1 cellular context compared by ENCODE assay signal in the genomic region with DNA sequence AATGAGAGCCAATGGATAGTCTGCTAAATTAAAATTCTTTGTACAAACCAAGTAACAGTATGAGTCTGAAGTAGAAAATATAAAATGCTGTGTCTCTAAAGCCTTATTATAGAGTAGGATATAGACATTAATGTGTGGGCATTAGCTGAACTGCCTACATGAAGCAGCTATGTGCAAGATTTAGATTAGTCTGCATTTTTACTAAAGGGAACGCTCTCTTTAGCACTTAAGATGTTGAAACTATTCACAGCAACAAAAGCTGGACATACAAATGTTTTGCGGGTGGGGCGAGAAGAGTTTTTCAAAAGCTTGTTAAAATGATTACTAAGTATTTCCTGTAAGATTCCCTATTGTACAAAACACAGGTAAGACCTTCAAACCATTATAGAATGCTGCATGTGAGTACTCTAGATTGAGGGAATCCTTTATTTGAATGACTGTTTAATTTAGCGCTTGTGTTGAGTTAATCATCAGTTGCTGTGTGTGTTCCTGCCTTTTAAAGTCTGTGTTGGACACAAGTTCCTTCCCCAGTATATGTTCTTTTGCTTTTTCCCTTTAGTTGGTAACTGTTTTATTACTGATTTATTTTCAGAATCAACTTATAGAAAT.
TF ChIP-seq lines count a peak whose summit lies in the region.

No MANE protein-coding gene starts in this region.

TF ChIP-seq in HepG2, 621 proteins besides CTCF, POLR2A, EP300 and RAD21 (continued from another document):
- TF ChIP-seq PLSCR1 (CRISPR knock-in tag; IDR thresholded peaks at IDR 0.05; ENCODE audit: borderline replicate concordance): no peak
- no peak for TF ChIP-seq ZHX2 (IDR thresholded peaks at IDR 0.05; ENCODE audit: low read depth)
- TF ChIP-seq ZHX2 (CRISPR knock-in tag; IDR thresholded peaks at IDR 0.05; ENCODE audit: borderline replicate concordance): no peak
- TF ChIP-seq, protein P1, sequence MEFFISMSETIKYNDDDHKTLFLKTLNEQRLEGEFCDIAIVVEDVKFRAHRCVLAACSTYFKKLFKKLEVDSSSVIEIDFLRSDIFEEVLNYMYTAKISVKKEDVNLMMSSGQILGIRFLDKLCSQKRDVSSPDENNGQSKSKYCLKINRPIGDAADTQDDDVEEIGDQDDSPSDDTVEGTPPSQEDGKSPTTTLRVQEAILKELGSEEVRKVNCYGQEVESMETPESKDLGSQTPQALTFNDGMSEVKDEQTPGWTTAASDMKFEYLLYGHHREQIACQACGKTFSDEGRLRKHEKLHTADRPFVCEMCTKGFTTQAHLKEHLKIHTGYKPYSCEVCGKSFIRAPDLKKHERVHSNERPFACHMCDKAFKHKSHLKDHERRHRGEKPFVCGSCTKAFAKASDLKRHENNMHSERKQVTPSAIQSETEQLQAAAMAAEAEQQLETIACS (CRISPR knock-in tag; IDR thresholded peaks at IDR 0.05): no peak
- TF ChIP-seq ZSCAN20 (CRISPR knock-in tag; IDR thresholded peaks at IDR 0.05; ENCODE audit: borderline replicate concordance): no peak
- TF ChIP-seq, protein P2, sequence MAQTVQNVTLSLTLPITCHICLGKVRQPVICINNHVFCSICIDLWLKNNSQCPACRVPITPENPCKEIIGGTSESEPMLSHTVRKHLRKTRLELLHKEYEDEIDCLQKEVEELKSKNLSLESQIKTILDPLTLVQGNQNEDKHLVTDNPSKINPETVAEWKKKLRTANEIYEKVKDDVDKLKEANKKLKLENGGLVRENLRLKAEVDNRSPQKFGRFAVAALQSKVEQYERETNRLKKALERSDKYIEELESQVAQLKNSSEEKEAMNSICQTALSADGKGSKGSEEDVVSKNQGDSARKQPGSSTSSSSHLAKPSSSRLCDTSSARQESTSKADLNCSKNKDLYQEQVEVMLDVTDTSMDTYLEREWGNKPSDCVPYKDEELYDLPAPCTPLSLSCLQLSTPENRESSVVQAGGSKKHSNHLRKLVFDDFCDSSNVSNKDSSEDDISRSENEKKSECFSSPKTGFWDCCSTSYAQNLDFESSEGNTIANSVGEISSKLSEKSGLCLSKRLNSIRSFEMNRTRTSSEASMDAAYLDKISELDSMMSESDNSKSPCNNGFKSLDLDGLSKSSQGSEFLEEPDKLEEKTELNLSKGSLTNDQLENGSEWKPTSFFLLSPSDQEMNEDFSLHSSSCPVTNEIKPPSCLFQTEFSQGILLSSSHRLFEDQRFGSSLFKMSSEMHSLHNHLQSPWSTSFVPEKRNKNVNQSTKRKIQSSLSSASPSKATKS (CRISPR knock-in tag; IDR thresholded peaks at IDR 0.05): no peak
- TF ChIP-seq ZNF225 (CRISPR knock-in tag; IDR thresholded peaks at IDR 0.05): no peak
- TF ChIP-seq MATR3 (CRISPR knock-in tag; IDR thresholded peaks at IDR 0.05): no peak
- TF ChIP-seq, protein P3, sequence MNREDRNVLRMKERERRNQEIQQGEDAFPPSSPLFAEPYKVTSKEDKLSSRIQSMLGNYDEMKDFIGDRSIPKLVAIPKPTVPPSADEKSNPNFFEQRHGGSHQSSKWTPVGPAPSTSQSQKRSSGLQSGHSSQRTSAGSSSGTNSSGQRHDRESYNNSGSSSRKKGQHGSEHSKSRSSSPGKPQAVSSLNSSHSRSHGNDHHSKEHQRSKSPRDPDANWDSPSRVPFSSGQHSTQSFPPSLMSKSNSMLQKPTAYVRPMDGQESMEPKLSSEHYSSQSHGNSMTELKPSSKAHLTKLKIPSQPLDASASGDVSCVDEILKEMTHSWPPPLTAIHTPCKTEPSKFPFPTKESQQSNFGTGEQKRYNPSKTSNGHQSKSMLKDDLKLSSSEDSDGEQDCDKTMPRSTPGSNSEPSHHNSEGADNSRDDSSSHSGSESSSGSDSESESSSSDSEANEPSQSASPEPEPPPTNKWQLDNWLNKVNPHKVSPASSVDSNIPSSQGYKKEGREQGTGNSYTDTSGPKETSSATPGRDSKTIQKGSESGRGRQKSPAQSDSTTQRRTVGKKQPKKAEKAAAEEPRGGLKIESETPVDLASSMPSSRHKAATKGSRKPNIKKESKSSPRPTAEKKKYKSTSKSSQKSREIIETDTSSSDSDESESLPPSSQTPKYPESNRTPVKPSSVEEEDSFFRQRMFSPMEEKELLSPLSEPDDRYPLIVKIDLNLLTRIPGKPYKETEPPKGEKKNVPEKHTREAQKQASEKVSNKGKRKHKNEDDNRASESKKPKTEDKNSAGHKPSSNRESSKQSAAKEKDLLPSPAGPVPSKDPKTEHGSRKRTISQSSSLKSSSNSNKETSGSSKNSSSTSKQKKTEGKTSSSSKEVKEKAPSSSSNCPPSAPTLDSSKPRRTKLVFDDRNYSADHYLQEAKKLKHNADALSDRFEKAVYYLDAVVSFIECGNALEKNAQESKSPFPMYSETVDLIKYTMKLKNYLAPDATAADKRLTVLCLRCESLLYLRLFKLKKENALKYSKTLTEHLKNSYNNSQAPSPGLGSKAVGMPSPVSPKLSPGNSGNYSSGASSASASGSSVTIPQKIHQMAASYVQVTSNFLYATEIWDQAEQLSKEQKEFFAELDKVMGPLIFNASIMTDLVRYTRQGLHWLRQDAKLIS (CRISPR knock-in tag; IDR thresholded peaks at IDR 0.05): no peak
- TF ChIP-seq YY1 (IDR thresholded peaks at IDR 0.05; ENCODE audit: insufficient read depth, insufficient replicate concordance, low read depth, low read length): no peak
- no peak for TF ChIP-seq ZFP82 (CRISPR knock-in tag; IDR thresholded peaks at IDR 0.05; ENCODE audit: borderline replicate concordance)
- no peak for TF ChIP-seq ZNF33B (CRISPR knock-in tag; IDR thresholded peaks at IDR 0.05)
- TF ChIP-seq ATRX (CRISPR knock-in tag; IDR thresholded peaks at IDR 0.05; ENCODE audit: borderline replicate concordance): no peak
- TF ChIP-seq CENPBD1 (CRISPR knock-in tag; IDR thresholded peaks at IDR 0.05; ENCODE audit: borderline replicate concordance, low read depth): no peak
- no peak for TF ChIP-seq NRL (CRISPR knock-in tag; IDR thresholded peaks at IDR 0.05; ENCODE audit: borderline replicate concordance)
- TF ChIP-seq MED8 (CRISPR knock-in tag; IDR thresholded peaks at IDR 0.05; ENCODE audit: insufficient replicate concordance): no peak
- TF ChIP-seq KDM6A (CRISPR knock-in tag; IDR thresholded peaks at IDR 0.05; ENCODE audit: low read depth): no peak
- no peak for TF ChIP-seq ETV6 (CRISPR knock-in tag; conservative IDR thresholded peaks at IDR 0.05)
- TF ChIP-seq, protein P4, sequence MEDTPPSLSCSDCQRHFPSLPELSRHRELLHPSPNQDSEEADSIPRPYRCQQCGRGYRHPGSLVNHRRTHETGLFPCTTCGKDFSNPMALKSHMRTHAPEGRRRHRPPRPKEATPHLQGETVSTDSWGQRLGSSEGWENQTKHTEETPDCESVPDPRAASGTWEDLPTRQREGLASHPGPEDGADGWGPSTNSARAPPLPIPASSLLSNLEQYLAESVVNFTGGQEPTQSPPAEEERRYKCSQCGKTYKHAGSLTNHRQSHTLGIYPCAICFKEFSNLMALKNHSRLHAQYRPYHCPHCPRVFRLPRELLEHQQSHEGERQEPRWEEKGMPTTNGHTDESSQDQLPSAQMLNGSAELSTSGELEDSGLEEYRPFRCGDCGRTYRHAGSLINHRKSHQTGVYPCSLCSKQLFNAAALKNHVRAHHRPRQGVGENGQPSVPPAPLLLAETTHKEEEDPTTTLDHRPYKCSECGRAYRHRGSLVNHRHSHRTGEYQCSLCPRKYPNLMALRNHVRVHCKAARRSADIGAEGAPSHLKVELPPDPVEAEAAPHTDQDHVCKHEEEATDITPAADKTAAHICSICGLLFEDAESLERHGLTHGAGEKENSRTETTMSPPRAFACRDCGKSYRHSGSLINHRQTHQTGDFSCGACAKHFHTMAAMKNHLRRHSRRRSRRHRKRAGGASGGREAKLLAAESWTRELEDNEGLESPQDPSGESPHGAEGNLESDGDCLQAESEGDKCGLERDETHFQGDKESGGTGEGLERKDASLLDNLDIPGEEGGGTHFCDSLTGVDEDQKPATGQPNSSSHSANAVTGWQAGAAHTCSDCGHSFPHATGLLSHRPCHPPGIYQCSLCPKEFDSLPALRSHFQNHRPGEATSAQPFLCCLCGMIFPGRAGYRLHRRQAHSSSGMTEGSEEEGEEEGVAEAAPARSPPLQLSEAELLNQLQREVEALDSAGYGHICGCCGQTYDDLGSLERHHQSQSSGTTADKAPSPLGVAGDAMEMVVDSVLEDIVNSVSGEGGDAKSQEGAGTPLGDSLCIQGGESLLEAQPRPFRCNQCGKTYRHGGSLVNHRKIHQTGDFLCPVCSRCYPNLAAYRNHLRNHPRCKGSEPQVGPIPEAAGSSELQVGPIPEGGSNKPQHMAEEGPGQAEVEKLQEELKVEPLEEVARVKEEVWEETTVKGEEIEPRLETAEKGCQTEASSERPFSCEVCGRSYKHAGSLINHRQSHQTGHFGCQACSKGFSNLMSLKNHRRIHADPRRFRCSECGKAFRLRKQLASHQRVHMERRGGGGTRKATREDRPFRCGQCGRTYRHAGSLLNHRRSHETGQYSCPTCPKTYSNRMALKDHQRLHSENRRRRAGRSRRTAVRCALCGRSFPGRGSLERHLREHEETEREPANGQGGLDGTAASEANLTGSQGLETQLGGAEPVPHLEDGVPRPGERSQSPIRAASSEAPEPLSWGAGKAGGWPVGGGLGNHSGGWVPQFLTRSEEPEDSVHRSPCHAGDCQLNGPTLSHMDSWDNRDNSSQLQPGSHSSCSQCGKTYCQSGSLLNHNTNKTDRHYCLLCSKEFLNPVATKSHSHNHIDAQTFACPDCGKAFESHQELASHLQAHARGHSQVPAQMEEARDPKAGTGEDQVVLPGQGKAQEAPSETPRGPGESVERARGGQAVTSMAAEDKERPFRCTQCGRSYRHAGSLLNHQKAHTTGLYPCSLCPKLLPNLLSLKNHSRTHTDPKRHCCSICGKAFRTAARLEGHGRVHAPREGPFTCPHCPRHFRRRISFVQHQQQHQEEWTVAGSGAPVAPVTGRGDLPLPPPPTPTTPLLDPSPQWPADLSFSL (CRISPR knock-in tag; IDR thresholded peaks at IDR 0.05): no peak
